In the genomic region with DNA sequence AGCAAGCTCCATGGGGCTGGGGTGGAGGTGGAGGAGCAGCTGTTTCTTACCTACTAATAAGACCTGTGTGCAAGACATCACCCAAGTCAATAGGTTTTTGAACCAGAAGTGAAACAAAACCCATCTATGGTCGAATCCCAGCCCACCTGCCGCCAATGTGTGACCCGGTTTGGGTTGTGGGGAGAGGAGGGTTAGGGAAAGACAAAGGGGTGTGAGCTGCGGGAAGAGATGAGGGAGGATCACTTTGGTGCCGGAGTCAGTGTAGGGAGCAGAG, we compare ENCODE assay signal across 6 cellular contexts. TPM values are rescaled to one million over a fixed set of nuclear protein-coding genes. Genes with fewer than 3 reads are reported as not detected.
A peak's percentile ranks its signal among the peaks of the same experiment; 100 is the strongest.
DNase-seq lines count a peak whose midpoint lies in the region; ATAC-seq and FAIRE-seq lines count a peak whose summit lies in the region.

No MANE protein-coding gene starts in this region.

- H3K27ac Mint-ChIP-seq in CD8-positive, alpha-beta memory T cell: peak overlapping the region; percentile 87 to 97 (median 96)
- peak overlapping the region; percentile 96 to 97 for H3K27ac Mint-ChIP-seq in T-cell

- FAIRE-seq in GM19239 (lab: Jason Lieb, UNC): no peak

- H3K27ac ChIP-seq in CD8-positive, alpha-beta memory T cell (ENCODE audit: low read depth, low read length): peak overlapping the region; percentile 61
- no peak overlapping the region for H3K27ac ChIP-seq in mesodermal cell (ENCODE audit: low read depth, low read length, severe bottlenecking)

- H3K4me1 Mint-ChIP-seq in CD8-positive, alpha-beta memory T cell: peaks cover 21 to 42% (median 32%) of the 10 kb centered on the region in 3 donors
- H3K4me1 Mint-ChIP-seq in T-cell: peaks cover 25 to 34% (median 31%) of the 10 kb centered on the region in 3 donors

- DNase-seq in CD8-positive, alpha-beta memory T cell: peak in 2 of 5 donors; percentile 28 to 45
- peak in 5 of 34 experiments; percentile 15 to 40 (median 22) for DNase-seq in T-cell
- DNase-seq in MG63: no peak
- no peak for DNase-seq in GM19239 (ENCODE audit: insufficient read length, low spot score)

- no peaks in the 10 kb centered on the region for H3K27me3 ChIP-seq in CD8-positive, alpha-beta memory T cell (ENCODE audit: insufficient read depth, low read length, poor library complexity, severe bottlenecking)
- H3K27me3 ChIP-seq in MG63: no peaks in the 10 kb centered on the region

- H3K9me3 ChIP-seq in CD8-positive, alpha-beta memory T cell (ENCODE audit: low read length): no peaks in the 10 kb centered on the region
- H3K9me3 ChIP-seq in mesodermal cell (ENCODE audit: control insufficient read depth, low read length) (no peaks in the 10 kb centered on the region), MG63 (no peaks in the 10 kb centered on the region)

- ATAC-seq in T-cell (replicated peaks in 1 of 4) (peak; percentile 3 to 5 (median 4)), GM19455 (IDR thresholded peaks at IDR 0.05; ENCODE audit: unreplicated experiment) (no peak)

- H3K36me3 ChIP-seq in CD8-positive, alpha-beta memory T cell (ENCODE audit: insufficient read depth, low read length): peaks cover 7% of the 10 kb centered on the region
- peaks cover 26% of the 10 kb centered on the region for H3K36me3 ChIP-seq in mesodermal cell (ENCODE audit: control insufficient read depth, insufficient read depth, low read length)
- no peaks in the 10 kb centered on the region; the same call in 1 of the 2 replicates for H3K36me3 ChIP-seq in MG63

- no peaks in the 10 kb centered on the region for H3K9me3 Mint-ChIP-seq in CD8-positive, alpha-beta memory T cell
- no peaks in the 10 kb centered on the region for H3K9me3 Mint-ChIP-seq in T-cell

- H3K4me3 Mint-ChIP-seq in CD8-positive, alpha-beta memory T cell: peak overlapping the region; percentile 89 to 96 (median 94)
- peak overlapping the region; percentile 94 to 97 (median 95) for H3K4me3 Mint-ChIP-seq in T-cell

- H3K27me3 Mint-ChIP-seq in CD8-positive, alpha-beta memory T cell: no peaks in the 10 kb centered on the region
- no peaks in the 10 kb centered on the region for H3K27me3 Mint-ChIP-seq in T-cell

- POLR2A ChIA-PET in CD8-positive, alpha-beta memory T cell (lab: Charles Lee): interaction anchor here (1.0 to 1.3 kb wide), 3 partner anchors 25 to 41 kb away, joined by 3 to 7 read pairs (median 4); a partner anchor contains a TSS
- POLR2A ChIA-PET in T-cell (lab: Charles Lee): interaction anchor here in 1 of 2 donors (0.8 kb wide), 2 partner anchors 16 to 194 kb away, joined by 3 to 9 read pairs; no protein-coding TSS in a partner anchor

- peaks cover 17% of the 10 kb centered on the region for H3K4me1 ChIP-seq in CD8-positive, alpha-beta memory T cell (ENCODE audit: insufficient read depth, low read length)
- H3K4me1 ChIP-seq in mesodermal cell (ENCODE audit: control insufficient read depth, insufficient read depth, low read length, poor library complexity, severe bottlenecking): peaks cover 5% of the 10 kb centered on the region

- peak overlapping the region; percentile 80 for H3K4me3 ChIP-seq in CD8-positive, alpha-beta memory T cell (ENCODE audit: low read length)
- H3K4me3 ChIP-seq in mesodermal cell (ENCODE audit: extremely low read depth, insufficient read depth, low read length, poor library complexity, severe bottlenecking): peak overlapping the region; percentile 57
- H3K4me3 ChIP-seq in MG63: no peak overlapping the region

- 9 to 20% methylated on average over 3 to 4 of the region's 5 CpGs for WGBS in mesodermal cell (ENCODE audit: insufficient coverage in 2 of 2), 2 experiments

- CTCF ChIA-PET in CD8-positive, alpha-beta memory T cell (lab: Charles Lee): interaction anchor here (1.0 kb wide), 2 partner anchors 72 to 95 kb away, joined by 5 to 6 read pairs; no protein-coding TSS in a partner anchor
- CTCF ChIA-PET in T-cell (lab: Charles Lee): interaction anchor here in 1 of 2 donors (0.5 kb wide), 1 partner anchor 39 kb away, joined by 3 read pairs; no protein-coding TSS in a partner anchor

- H3K36me3 Mint-ChIP-seq in CD8-positive, alpha-beta memory T cell: peaks cover 0 to 54% (median 6%) of the 10 kb centered on the region in 3 donors
- peaks cover 22% of the 10 kb centered on the region for H3K36me3 Mint-ChIP-seq in T-cell

RNA-seq across cellular contexts. Expression of a gene that starts 0.6 kb away (rescaled TPM):
- total RNA-seq in CD8-positive, alpha-beta memory T cell: 10 to 100 TPM; 23.6 to 24.8 TPM
- polyA plus RNA-seq in CD8-positive, alpha-beta memory T cell: 37.8 TPM
- total RNA-seq in T-cell: 100 to 1,000 TPM in 1 of 5 donors, 10 to 100 TPM in 4; 78.3 to 106 (median 82.4) TPM
- 71.4 TPM for polyA plus RNA-seq in mesodermal cell (2013, experiment 1 of 2)
- polyA plus RNA-seq in mesodermal cell (2013, experiment 2 of 2): 59.9 TPM
- 0.79 TPM in 1 of 2 replicates, not detected in the other for total RNA-seq in MG63 (2014; rRNA removed; shearing (Covaris generic); ENCODE audit: low replicate concordance)

RNA-seq across cellular contexts. Expression of a gene that starts 8.9 kb away (rescaled TPM):
- total RNA-seq in CD8-positive, alpha-beta memory T cell: 10 to 100 TPM; 15.0 to 17.1 TPM
- 8.3 TPM for polyA plus RNA-seq in CD8-positive, alpha-beta memory T cell
- 10 to 100 TPM; 40.9 to 48.3 (median 42.7) TPM for total RNA-seq in T-cell
- polyA plus RNA-seq in mesodermal cell (2013, experiment 1 of 2): 5.1 TPM
- polyA plus RNA-seq in mesodermal cell (2013, experiment 2 of 2): 2.3 TPM
- 2.4 and 15.5 TPM in 2 replicates for total RNA-seq in MG63 (2014; rRNA removed; shearing (Covaris generic); ENCODE audit: low replicate concordance)

RNA-seq across cellular contexts. Expression of a gene that starts 16.1 kb away (rescaled TPM):
- 10 to 100 TPM; 54.5 to 60.3 TPM for total RNA-seq in CD8-positive, alpha-beta memory T cell
- polyA plus RNA-seq in CD8-positive, alpha-beta memory T cell: 71.3 TPM
- 100 to 1,000 TPM in 4 of 5 donors, 10 to 100 TPM in 1; 99.5 to 148 (median 133) TPM for total RNA-seq in T-cell
- 22.4 TPM for polyA plus RNA-seq in mesodermal cell (2013, experiment 1 of 2)
- polyA plus RNA-seq in mesodermal cell (2013, experiment 2 of 2): 16.1 TPM
- 2.7 and 12.4 TPM in 2 replicates for total RNA-seq in MG63 (2014; rRNA removed; shearing (Covaris generic); ENCODE audit: low replicate concordance)

RNA-seq across cellular contexts. Expression of a gene that starts 36.1 kb away (rescaled TPM):
- 10 to 100 TPM; 92.1 to 93.6 TPM for total RNA-seq in CD8-positive, alpha-beta memory T cell
- polyA plus RNA-seq in CD8-positive, alpha-beta memory T cell: 41.7 TPM
- 100 to 1,000 TPM in 3 of 5 donors, 10 to 100 TPM in 2; 80.4 to 170 (median 156) TPM for total RNA-seq in T-cell
- 39.3 TPM for polyA plus RNA-seq in mesodermal cell (2013, experiment 1 of 2)
- polyA plus RNA-seq in mesodermal cell (2013, experiment 2 of 2): 30.3 TPM
- 30.6 and 70.8 TPM in 2 replicates for total RNA-seq in MG63 (2014; rRNA removed; shearing (Covaris generic); ENCODE audit: low replicate concordance)

RNA-seq across cellular contexts. Expression of a gene that starts 41.3 kb away (rescaled TPM):
- total RNA-seq in CD8-positive, alpha-beta memory T cell: 10 to 100 TPM; 73.6 to 74.0 TPM
- 103 TPM for polyA plus RNA-seq in CD8-positive, alpha-beta memory T cell
- total RNA-seq in T-cell: 100 to 1,000 TPM in 3 of 5 donors, 10 to 100 TPM in 2; 66.2 to 180 (median 164) TPM
- polyA plus RNA-seq in mesodermal cell (2013, experiment 1 of 2): 9.4 TPM
- polyA plus RNA-seq in mesodermal cell (2013, experiment 2 of 2): 9.0 TPM
- total RNA-seq in MG63 (2014; rRNA removed; shearing (Covaris generic); ENCODE audit: low replicate concordance): 7.1 and 18.0 TPM in 2 replicates

Comparison
In these comparisons a context has a peak if more than half of its experiments do, and no peak if none do; other contexts are left out.
1. RNA of a gene that starts 0.6 kb away (total RNA-seq): 78.3 to 106 TPM in T-cell and 23.6 to 24.8 TPM in CD8-positive, alpha-beta memory T cell; 0.79 TPM in MG63; every median in the first group is over 10 times any median in the second.